Comparison of ENCODE assay signal across 17 cellular contexts in genomic region chr1:54362881-54363340, GRCh38. TPM values are rescaled to one million over a fixed set of nuclear protein-coding genes. Genes with fewer than 3 reads are reported as not detected.
A peak's percentile ranks its signal among the peaks of the same experiment; 100 is the strongest.
DNase-seq lines count a peak whose midpoint lies in the region; ATAC-seq, FAIRE-seq and TF ChIP-seq lines count a peak whose summit lies in the region.
"Had no signal": no experiment of that assay in that cellular context is flagged by ENCODE, and none has a peak within 500 bp of the region (broad histone marks: within the 10 kb centered on the region; RNA-seq: fewer than 3 reads in every experiment).

No MANE protein-coding gene starts in this region.

- H3K27me3 ChIP-seq in BLaER1, result no peaks in the 10 kb centered on the region
- no peaks in the 10 kb centered on the region for H3K27me3 ChIP-seq in bronchial epithelial cell (ENCODE audit: control insufficient read depth, insufficient read depth, low read length)
- H3K27me3 ChIP-seq: ascending aorta, ovary had no signal

- H3K36me3 ChIP-seq in BLaER1 (peaks cover 59% of the 10 kb centered on the region), bronchial epithelial cell (ENCODE audit: control insufficient read depth, insufficient read depth, low read length) (no peaks in the 10 kb centered on the region)
- H3K36me3 ChIP-seq: ovary had no signal

- H3K27me3 Mint-ChIP-seq in IgD-negative memory B cell (no peaks in the 10 kb centered on the region), natural killer cell (ENCODE audit: low read depth in 2 of 2) (no peaks in the 10 kb centered on the region)

- H3K4me1 ChIP-seq in BLaER1, result peaks cover 57% of the 10 kb centered on the region

- H3K36me3 Mint-ChIP-seq in IgD-negative memory B cell, result no peaks in the 10 kb centered on the region
- H3K36me3 Mint-ChIP-seq in natural killer cell, result no peaks in the 10 kb centered on the region

- H3K4me1 Mint-ChIP-seq in IgD-negative memory B cell, result peaks cover 33 to 52% (median 35%) of the 10 kb centered on the region in 3 donors
- peaks cover 95 to 96% of the 10 kb centered on the region in 2 donors for H3K4me1 Mint-ChIP-seq in natural killer cell

- TF ChIP-seq CTCF in bronchial epithelial cell (IDR thresholded peaks at IDR 0.05; ENCODE audit: insufficient read depth, low read length, severe bottlenecking) (no peak), natural killer cell (IDR thresholded peaks at IDR 0.05) (no peak)

- peaks cover 100% of the 10 kb centered on the region for H4K20me1 ChIP-seq in BLaER1

- H3K27ac Mint-ChIP-seq in IgD-negative memory B cell, result peak overlapping the region; percentile 23 to 82 (median 79)
- peak overlapping the region; percentile 66 to 71 for H3K27ac Mint-ChIP-seq in natural killer cell

- intact Hi-C loops in natural killer cell (cut with micrococcal nuclease), result no loop called here

- peak overlapping the region; percentile 33 for H3K4me2 ChIP-seq in BLaER1
- H3K4me2 ChIP-seq: PC-9 had no signal

- H3K4me3 ChIP-seq in BLaER1 (no peak overlapping the region), bronchial epithelial cell (ENCODE audit: low read depth, low read length) (no peak overlapping the region)
- H3K4me3 ChIP-seq: ascending aorta, ovary, PC-9 had no signal

- peak; percentile 72 for FAIRE-seq in bronchial epithelial cell (lab: Jason Lieb, UNC)

- DNase-seq in bronchial epithelial cell (ENCODE audit: low read depth) (no peak), natural killer cell (no peak), NCI-H345 treated with DMSO at 0.1 percent for 48 hours (lab: John Stamatoyannopoulos, UW; ENCODE audit: unreplicated experiment) (no peak), SKM-1 (lab: John Stamatoyannopoulos, UW; ENCODE audit: unreplicated experiment) (no peak), NCI-H2081 (lab: John Stamatoyannopoulos, UW) (no peak)
- DNase-seq in central memory CD4-positive, alpha-beta T cell, result no peak
- DNase-seq: activated CD4-positive, alpha-beta T cell treated with anti-CD3 and anti-CD28 coated beads for 48 hours; AML-193; NCI-H1092; NCI-H446; PC-9; stimulated activated CD4-positive, alpha-beta T cell treated with anti-CD3 and anti-CD28 coated beads, Interleukin-12 subunit alpha, Interleukin-12 subunit beta, amount 100 ng/mL, for 4 hours had no signal

- ATAC-seq in natural killer cell, result no peak

- no peaks in the 10 kb centered on the region for H3K9me3 ChIP-seq in BLaER1
- H3K9me3 ChIP-seq: ascending aorta, ovary had no signal

- H3K4me3 Mint-ChIP-seq in IgD-negative memory B cell (peak overlapping the region in 1 of 4 donors; percentile 41), natural killer cell (no peak overlapping the region)
- H3K4me3 Mint-ChIP-seq: T-helper 1 cell treated with Interleukin-12 subunit alpha and Interleukin-12 subunit beta and Interleukin-4 antibody, amounts not matched to agents 30 μg/mL and 1 μg/mL, for 36 hours had no signal

- H3K9me3 Mint-ChIP-seq in IgD-negative memory B cell (no peaks in the 10 kb centered on the region), natural killer cell (no peaks in the 10 kb centered on the region)
- H3K9me3 Mint-ChIP-seq: T-helper 1 cell treated with Interleukin-12 subunit alpha and Interleukin-12 subunit beta and Interleukin-4 antibody, amounts not matched to agents 30 μg/mL and 1 μg/mL, for 36 hours had no signal

- H3K9ac ChIP-seq in BLaER1, result 0 out of 2 replicates have a peak overlapping the region, but pooled peaks have one; percentile 22

- H3K27ac ChIP-seq in BLaER1, result no peak overlapping the region
- H3K27ac ChIP-seq: ascending aorta, PC-9 had no signal

RNA-seq across cellular contexts. Expression of gene SSBP3, which starts 43.3 kb away (rescaled TPM):
- polyA plus RNA-seq in IgD-negative memory B cell, result 6.6 TPM
- total RNA-seq in bronchial epithelial cell, result 3.5 and 3.7 TPM in 2 replicates
- 100 to 1,000 TPM; 162 to 224 (median 164) TPM for total RNA-seq in natural killer cell

Comparison
In these comparisons a context has a peak if more than half of its experiments do, and no peak if none do; other contexts are left out.
1. RNA of gene SSBP3, which starts 43.3 kb away (total RNA-seq): 162 to 224 TPM in natural killer cell; 3.5 to 3.7 TPM in bronchial epithelial cell; every median in the first group is over 10 times any median in the second.